In genomic region chr22:47631571-47632102, GRCh38 we compare ENCODE assay signal across 1 cellular context.
A peak's percentile ranks its signal among the peaks of the same experiment; 100 is the strongest.
TF ChIP-seq lines count a peak whose summit lies in the region.

No MANE protein-coding gene starts in this region.

TF ChIP-seq in K562, 482 proteins besides CTCF, POLR2A, EP300 and RAD21 (continued from another document and continues in another):
- no peak for TF ChIP-seq ZNF165 (CRISPR knock-in tag; IDR thresholded peaks at IDR 0.05; ENCODE audit: borderline replicate concordance)
- TF ChIP-seq FUS (optimal IDR thresholded peaks at IDR 0.05; ENCODE audit: low read depth, low read length) = no peak
- no peak for TF ChIP-seq LARP7 (IDR thresholded peaks at IDR 0.05)
- TF ChIP-seq, protein P1, sequence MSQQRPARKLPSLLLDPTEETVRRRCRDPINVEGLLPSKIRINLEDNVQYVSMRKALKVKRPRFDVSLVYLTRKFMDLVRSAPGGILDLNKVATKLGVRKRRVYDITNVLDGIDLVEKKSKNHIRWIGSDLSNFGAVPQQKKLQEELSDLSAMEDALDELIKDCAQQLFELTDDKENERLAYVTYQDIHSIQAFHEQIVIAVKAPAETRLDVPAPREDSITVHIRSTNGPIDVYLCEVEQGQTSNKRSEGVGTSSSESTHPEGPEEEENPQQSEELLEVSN (IDR thresholded peaks at IDR 0.05; ENCODE audit: borderline replicate concordance in 1 of 2, extremely low read depth in 1 of 2, insufficient read depth in 1 of 2, insufficient read length in 1 of 2, low read depth in 1 of 2, low read length in 1 of 2, poor library complexity in 1 of 2, severe bottlenecking in 1 of 2) = peak; percentile 16 to 37
- no peak for TF ChIP-seq ZZZ3 (IDR thresholded peaks at IDR 0.05)
- TF ChIP-seq ZNF707 (CRISPR knock-in tag; conservative IDR thresholded peaks at IDR 0.05) = no peak
- peak; percentile 78; the same call in 1 of the 2 replicates for TF ChIP-seq TFAP4 (CRISPR knock-in tag; IDR thresholded peaks at IDR 0.05; ENCODE audit: borderline replicate concordance)
- TF ChIP-seq CEBPZ (IDR thresholded peaks at IDR 0.05; ENCODE audit: borderline replicate concordance, low read depth, low read length) = no peak
- TF ChIP-seq ZNF12 (CRISPR knock-in tag; IDR thresholded peaks at IDR 0.05) = no peak
- no peak for TF ChIP-seq ZNF143 (CRISPR knock-in tag; IDR thresholded peaks at IDR 0.05)
- no peak for TF ChIP-seq NELFE (IDR thresholded peaks at IDR 0.05; ENCODE audit: insufficient read depth, insufficient read length)
- TF ChIP-seq NFYB (IDR thresholded peaks at IDR 0.05; ENCODE audit: extremely low read depth, insufficient read length) = no peak
- no peak for TF ChIP-seq HMG20B (CRISPR knock-in tag; IDR thresholded peaks at IDR 0.05)
- TF ChIP-seq ZNF766 (CRISPR knock-in tag; conservative IDR thresholded peaks at IDR 0.05) = no peak
- TF ChIP-seq ATF1 (CRISPR knock-in tag; IDR thresholded peaks at IDR 0.05) = no peak
- peak; percentile 87 for TF ChIP-seq ATF1 (tag; IDR thresholded peaks at IDR 0.05)
- TF ChIP-seq XRCC3 (IDR thresholded peaks at IDR 0.05) = no peak
- no peak for TF ChIP-seq STAG1 (CRISPR knock-in tag; IDR thresholded peaks at IDR 0.05; ENCODE audit: borderline replicate concordance)
- no peak for TF ChIP-seq ERF (CRISPR knock-in tag; IDR thresholded peaks at IDR 0.05)
- TF ChIP-seq PCBP1 (IDR thresholded peaks at IDR 0.05; ENCODE audit: low read depth, low read length, poor library complexity, severe bottlenecking) = no peak
- no peak for TF ChIP-seq BRF1 (IDR thresholded peaks at IDR 0.05; ENCODE audit: borderline replicate concordance, extremely low read depth, insufficient read length)
- no peak for TF ChIP-seq BCL6 (CRISPR knock-in tag; IDR thresholded peaks at IDR 0.05)
- TF ChIP-seq, protein P2, sequence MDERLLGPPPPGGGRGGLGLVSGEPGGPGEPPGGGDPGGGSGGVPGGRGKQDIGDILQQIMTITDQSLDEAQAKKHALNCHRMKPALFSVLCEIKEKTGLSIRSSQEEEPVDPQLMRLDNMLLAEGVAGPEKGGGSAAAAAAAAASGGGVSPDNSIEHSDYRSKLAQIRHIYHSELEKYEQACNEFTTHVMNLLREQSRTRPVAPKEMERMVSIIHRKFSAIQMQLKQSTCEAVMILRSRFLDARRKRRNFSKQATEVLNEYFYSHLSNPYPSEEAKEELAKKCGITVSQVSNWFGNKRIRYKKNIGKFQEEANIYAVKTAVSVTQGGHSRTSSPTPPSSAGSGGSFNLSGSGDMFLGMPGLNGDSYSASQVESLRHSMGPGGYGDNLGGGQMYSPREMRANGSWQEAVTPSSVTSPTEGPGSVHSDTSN (CRISPR knock-in tag; IDR thresholded peaks at IDR 0.05; ENCODE audit: low read depth) = no peak
- TF ChIP-seq, protein P2 (tag; conservative IDR thresholded peaks at IDR 0.05; ENCODE audit: low read depth) = no peak
- TF ChIP-seq ZNF764 (CRISPR knock-in tag; IDR thresholded peaks at IDR 0.05; ENCODE audit: low read depth) = no peak
- no peak for TF ChIP-seq TFE3 (CRISPR knock-in tag; IDR thresholded peaks at IDR 0.05)
- TF ChIP-seq STAT5B (CRISPR knock-in tag; IDR thresholded peaks at IDR 0.05) = no peak
- TF ChIP-seq HMGXB4 (CRISPR knock-in tag; IDR thresholded peaks at IDR 0.05) = no peak
- TF ChIP-seq TGIF2 (CRISPR knock-in tag; IDR thresholded peaks at IDR 0.05) = no peak
- TF ChIP-seq MTA1 (IDR thresholded peaks at IDR 0.05; ENCODE audit: borderline replicate concordance) = no peak
- TF ChIP-seq ZNF511 (CRISPR knock-in tag; IDR thresholded peaks at IDR 0.05) = peak; percentile 60; the same call in 1 of the 2 replicates
- no peak for TF ChIP-seq GMEB1 (CRISPR knock-in tag; IDR thresholded peaks at IDR 0.05)
- TF ChIP-seq L3MBTL2 (IDR thresholded peaks at IDR 0.05) = peak; percentile 90
- TF ChIP-seq CEBPG (CRISPR knock-in tag; IDR thresholded peaks at IDR 0.05) = no peak
- TF ChIP-seq CEBPG (tag; conservative IDR thresholded peaks at IDR 0.05 in 1 of 2, IDR thresholded peaks at IDR 0.05 in 1 of 2) = no peak
- TF ChIP-seq KDM5B (IDR thresholded peaks at IDR 0.05; ENCODE audit: insufficient replicate concordance, low read depth, low read length) = peak; percentile 79
- TF ChIP-seq PTTG1 (tag; IDR thresholded peaks at IDR 0.05; ENCODE audit: low read depth) = no peak
- no peak for TF ChIP-seq CBX3 (IDR thresholded peaks at IDR 0.05; ENCODE audit: borderline replicate concordance in 1 of 2, low read length in 2 of 2)
- no peak for TF ChIP-seq HSF4 (CRISPR knock-in tag; IDR thresholded peaks at IDR 0.05; ENCODE audit: borderline replicate concordance)
- TF ChIP-seq, protein P3, sequence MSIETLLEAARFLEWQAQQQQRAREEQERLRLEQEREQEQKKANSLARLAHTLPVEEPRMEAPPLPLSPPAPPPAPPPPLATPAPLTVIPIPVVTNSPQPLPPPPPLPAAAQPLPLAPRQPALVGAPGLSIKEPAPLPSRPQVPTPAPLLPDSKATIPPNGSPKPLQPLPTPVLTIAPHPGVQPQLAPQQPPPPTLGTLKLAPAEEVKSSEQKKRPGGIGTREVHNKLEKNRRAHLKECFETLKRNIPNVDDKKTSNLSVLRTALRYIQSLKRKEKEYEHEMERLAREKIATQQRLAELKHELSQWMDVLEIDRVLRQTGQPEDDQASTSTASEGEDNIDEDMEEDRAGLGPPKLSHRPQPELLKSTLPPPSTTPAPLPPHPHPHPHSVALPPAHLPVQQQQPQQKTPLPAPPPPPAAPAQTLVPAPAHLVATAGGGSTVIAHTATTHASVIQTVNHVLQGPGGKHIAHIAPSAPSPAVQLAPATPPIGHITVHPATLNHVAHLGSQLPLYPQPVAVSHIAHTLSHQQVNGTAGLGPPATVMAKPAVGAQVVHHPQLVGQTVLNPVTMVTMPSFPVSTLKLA (conservative IDR thresholded peaks at IDR 0.05) = peak; percentile 63 to 87
- TF ChIP-seq ZFP91 (CRISPR knock-in tag; IDR thresholded peaks at IDR 0.05) = no peak
- no peak for TF ChIP-seq BMI1 (IDR thresholded peaks at IDR 0.05; ENCODE audit: low read length)
- no peak for TF ChIP-seq IRF1 (CRISPR knock-in tag; IDR thresholded peaks at IDR 0.05; ENCODE audit: borderline replicate concordance)
- TF ChIP-seq ZSCAN29 (IDR thresholded peaks at IDR 0.05) = no peak
- no peak for TF ChIP-seq ELK3 (CRISPR knock-in tag; IDR thresholded peaks at IDR 0.05)
- TF ChIP-seq CSDE1 (IDR thresholded peaks at IDR 0.05) = no peak
- no peak; a peak in 1 of 4 replicates for TF ChIP-seq MAZ (CRISPR knock-in tag; conservative IDR thresholded peaks at IDR 0.05 in 1 of 2, IDR thresholded peaks at IDR 0.05 in 1 of 2)
